9 cellular contexts compared by ENCODE assay signal in the genomic region with DNA sequence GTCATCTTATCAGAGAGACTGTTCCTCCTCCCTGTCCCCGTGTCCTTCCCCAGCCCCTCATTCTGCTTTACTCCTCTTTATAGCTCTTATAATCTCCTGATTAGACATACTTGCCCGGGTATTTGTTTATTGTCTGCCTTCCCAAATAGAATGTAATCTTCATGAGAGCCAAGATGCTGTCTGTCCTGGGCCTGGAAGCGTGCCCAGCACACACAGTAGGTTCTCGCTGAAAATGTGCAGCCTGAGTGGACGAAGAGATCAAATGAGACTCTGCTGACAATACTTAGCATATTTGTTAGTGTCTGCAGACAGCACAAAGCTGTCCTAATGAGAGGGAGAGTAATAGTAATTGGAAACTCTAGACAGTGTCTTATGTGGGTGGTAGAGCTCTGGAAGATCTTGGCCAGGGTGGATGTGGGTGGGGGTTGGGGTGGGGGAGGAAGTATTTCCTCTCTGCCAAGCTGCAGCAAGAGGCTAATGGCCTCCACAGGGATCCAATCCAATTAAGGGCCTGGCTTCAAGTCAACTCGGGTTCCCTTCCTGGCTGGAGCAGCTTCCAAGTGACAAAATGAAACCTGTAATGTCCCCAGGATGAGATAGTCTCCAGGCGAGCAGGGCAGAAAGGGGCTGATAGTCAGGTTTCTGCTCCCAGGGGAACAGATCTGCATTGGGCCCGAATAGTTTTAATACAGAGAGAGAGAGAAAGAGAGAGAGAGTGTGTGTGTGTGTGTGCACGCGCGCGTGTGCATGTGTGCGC. TPM values are rescaled to one million over a fixed set of nuclear protein-coding genes. Genes with fewer than 3 reads are reported as not detected.
DNase-seq lines count a peak whose midpoint lies in the region; TF ChIP-seq lines count a peak whose summit lies in the region.
"Had no signal": no experiment of that assay in that cellular context is flagged by ENCODE, and none has a peak within 500 bp of the region (broad histone marks: within the 10 kb centered on the region; RNA-seq: fewer than 3 reads in every experiment).

No MANE protein-coding gene starts in this region.

- H3K36me3 ChIP-seq in esophagus (ENCODE audit: control insufficient read depth in 2 of 2, insufficient read depth in 2 of 2, low read length in 1 of 2), result no peaks in the 10 kb centered on the region

- in situ Hi-C loops in KBM-7 (cut with MboI; ENCODE audit: low pct_unique_long_range_greater_than_20kb, low sequenced_read_pairs), result no loop called here

- WGBS in esophagus, 2 donors, result 43 to 51% methylated on average over 13 of the region's 13 CpGs

- no peak overlapping the region for H3K4me3 ChIP-seq in esophagus (ENCODE audit: low read depth in 1 of 2, low read length in 2 of 2)

- H3K9me3 Mint-ChIP-seq in osteocyte (ENCODE audit: unreplicated experiment), result no peaks in the 10 kb centered on the region

- peak overlapping the region; percentile 21 for H3K27ac Mint-ChIP-seq in osteocyte (ENCODE audit: unreplicated experiment)

- H3K4me3 Mint-ChIP-seq in osteocyte (ENCODE audit: unreplicated experiment), result no peak overlapping the region

- no peak for TF ChIP-seq CTCF in osteocyte (IDR thresholded peaks at IDR 0.05)

- no peaks in the 10 kb centered on the region for H3K36me3 Mint-ChIP-seq in osteocyte (ENCODE audit: unreplicated experiment)

- peak overlapping the region; percentile 5 to 16 for H3K27ac ChIP-seq in esophagus (ENCODE audit: low read depth in 2 of 2, low read length in 1 of 2)

- H3K9me3 ChIP-seq in esophagus (ENCODE audit: control insufficient read depth in 2 of 2, insufficient read depth in 1 of 2, low read depth in 1 of 2, low read length in 1 of 2), result no peaks in the 10 kb centered on the region

- peaks cover 18% of the 10 kb centered on the region for H3K4me1 Mint-ChIP-seq in osteocyte (ENCODE audit: unreplicated experiment)

- DNase-seq in DMS 273 (lab: John Stamatoyannopoulos, UW; ENCODE audit: unreplicated experiment) (peak; percentile 72), NCI-H69 (lab: John Stamatoyannopoulos, UW) (peak; percentile 94), osteocyte (ENCODE audit: extremely low spot score, unreplicated experiment) (no peak), KBM-7 (no peak), RPMI8226 (no peak), NCI-H2029 treated with DMSO at 0.1 percent for 48 hours (lab: John Stamatoyannopoulos, UW) (no peak), NCI-H774 (lab: John Stamatoyannopoulos, UW) (no peak)
- DNase-seq: NCI-H1436 had no signal

- no peaks in the 10 kb centered on the region for H3K4me1 ChIP-seq in esophagus (ENCODE audit: control insufficient read depth in 2 of 2, insufficient read depth in 2 of 2, low read length in 1 of 2)

- H3K27me3 ChIP-seq in esophagus (ENCODE audit: control insufficient read depth in 1 of 2, insufficient read depth in 2 of 2, low read length in 2 of 2), result no peaks in the 10 kb centered on the region

- no peaks in the 10 kb centered on the region for H3K27me3 Mint-ChIP-seq in osteocyte (ENCODE audit: unreplicated experiment)

RNA-seq across cellular contexts. Expression of a gene that starts 9.4 kb away (rescaled TPM):
- 10 to 100 TPM; 15.3 to 29.8 TPM for polyA plus RNA-seq in esophagus
- total RNA-seq in osteocyte, result 369 and 370 TPM in 2 replicates

Comparison
In these comparisons a context has a peak if more than half of its experiments do, and no peak if none do; other contexts are left out.
1. DNase-seq: peak in DMS 273 (single experiment) and NCI-H69 (single experiment); none in osteocyte (single experiment), KBM-7 (single experiment), RPMI8226 (single experiment), NCI-H2029 treated with DMSO at 0.1 percent for 48 hours (single experiment) and NCI-H774 (single experiment).